In the genomic region with DNA sequence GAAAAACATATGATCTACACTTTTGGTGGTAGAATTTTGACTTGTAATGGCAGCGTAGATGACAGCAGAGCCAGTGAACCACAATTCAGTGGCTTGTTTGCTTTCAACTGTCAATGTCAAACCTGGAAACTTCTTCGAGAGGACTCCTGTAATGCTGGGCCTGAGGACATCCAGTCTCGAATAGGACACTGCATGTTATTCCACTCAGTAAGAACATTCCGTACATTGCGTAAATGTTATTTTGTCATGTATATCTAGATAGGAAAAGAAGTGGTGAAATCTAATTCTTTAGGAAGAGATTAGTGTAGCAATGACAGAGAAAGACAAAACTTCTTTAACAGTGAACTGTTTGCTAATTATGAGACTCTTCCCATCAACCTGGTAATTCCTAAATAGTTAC, we compare ENCODE assay signal across 22 cellular contexts.
DNase-seq lines count a peak whose midpoint lies in the region; ATAC-seq and TF ChIP-seq lines count a peak whose summit lies in the region.
"Had no signal": no experiment of that assay in that cellular context is flagged by ENCODE, and none has a peak within 500 bp of the region (broad histone marks: within the 10 kb centered on the region; RNA-seq: fewer than 3 reads in every experiment).

No MANE protein-coding gene starts in this region.

- ATAC-seq in Right ventricle myocardium inferior, result peak; percentile 67
- no peak for ATAC-seq in left cardiac atrium
- ATAC-seq in left ventricle myocardium superior, result peak; percentile 70
- ATAC-seq in gastrocnemius medialis, result peak; percentile 94 to 98
- ATAC-seq: Panc1 had no signal

- H3K4me1 ChIP-seq in gastrocnemius medialis, result peaks cover 14 to 21% of the 10 kb centered on the region in 2 donors
- H3K4me1 ChIP-seq: BE2C had no signal

- no peak overlapping the region for H3K4me3 ChIP-seq in gastrocnemius medialis
- H3K4me3 ChIP-seq: GM23248 had no signal

- in situ Hi-C loops in gastrocnemius medialis (cut with MboI; ENCODE audit: low sequenced_read_pairs in 4 of 4), result loop anchor here in 1 of 4 donors (25.0 kb wide), 1 partner anchor 356 kb away; no protein-coding TSS in a partner anchor

- H3K36me3 ChIP-seq in gastrocnemius medialis, result peaks cover 0 to 15% of the 10 kb centered on the region in 2 donors

- intact Hi-C loops in Right ventricle myocardium inferior (cut with DNase I) (no loop called here), left cardiac atrium (cut with DNase I) (no loop called here), left ventricle myocardium superior (cut with micrococcal nuclease) (no loop called here), gastrocnemius medialis (cut with DNase I; ENCODE audit: low total_unique reads) (loop anchor here (5.0 kb wide), 1 partner anchor 351 kb away; no protein-coding TSS in a partner anchor)

- DNase-seq in Right ventricle myocardium inferior (ENCODE audit: missing footprints) (no peak), left cardiac atrium (no peak), amniotic epithelial cell (ENCODE audit: low read depth) (peak; percentile 91), left ventricle myocardium superior (no peak), gastrocnemius medialis (peak; percentile 47 to 63), DMS 273 (lab: John Stamatoyannopoulos, UW; ENCODE audit: unreplicated experiment) (no peak)
- DNase-seq in activated CD4-positive, alpha-beta T cell treated with anti-CD3 and anti-CD28 coated beads, Interleukin-2, amount 50 U/mL, for 48 hours, result no peak
- no peak for DNase-seq in activated CD4-positive, alpha-beta T cell treated with anti-CD3 and anti-CD28 coated beads, Interleukin-2, amount 50 U/mL, for 1 hour
- DNase-seq: 8988T, ACHN, BE2C, GM23248, H9, NCI-H1092, NCI-H1417 treated with DMSO at 0.1 percent for 48 hours, NCI-H1694 treated with DMSO at 0.1 percent for 48 hours, NCI-H2081, NCI-H2227 treated with DMSO at 0.1 percent for 48 hours, NCI-H526 treated with DMSO at 0.1 percent for 48 hours, SIG-M5 had no signal

- H3K27me3 ChIP-seq in gastrocnemius medialis, result no peaks in the 10 kb centered on the region
- H3K27me3 ChIP-seq: BE2C had no signal

- no peak for TF ChIP-seq POLR2A in gastrocnemius medialis (IDR thresholded peaks at IDR 0.05)

- H3K27ac ChIP-seq in gastrocnemius medialis, result peak overlapping the region; percentile 69 to 82 (median 75)
- H3K27ac ChIP-seq: GM23248, RWPE1 had no signal

- no peaks in the 10 kb centered on the region for H3K9me3 ChIP-seq in gastrocnemius medialis
- H3K9me3 ChIP-seq: BE2C had no signal

- TF ChIP-seq CTCF in gastrocnemius medialis (IDR thresholded peaks at IDR 0.05 in 4 of 5, conservative IDR thresholded peaks at IDR 0.05 in 1 of 5), result no peak

Comparison
In these comparisons a context has a peak if more than half of its experiments do, and no peak if none do; other contexts are left out.
1. ATAC-seq: peak in Right ventricle myocardium inferior (single experiment), left ventricle myocardium superior (single experiment) and gastrocnemius medialis (2 of 2); none in left cardiac atrium (0 of 2).
2. DNase-seq: peak in amniotic epithelial cell (single experiment) and gastrocnemius medialis (2 of 2); none in Right ventricle myocardium inferior (single experiment), left cardiac atrium (single experiment), left ventricle myocardium superior (single experiment), activated CD4-positive, alpha-beta T cell treated with anti-CD3 and anti-CD28 coated beads, Interleukin-2, amount 50 U/mL, for 48 hours (0 of 2), DMS 273 (single experiment) and activated CD4-positive, alpha-beta T cell treated with anti-CD3 and anti-CD28 coated beads, Interleukin-2, amount 50 U/mL, for 1 hour (single experiment).